In the genomic region with DNA sequence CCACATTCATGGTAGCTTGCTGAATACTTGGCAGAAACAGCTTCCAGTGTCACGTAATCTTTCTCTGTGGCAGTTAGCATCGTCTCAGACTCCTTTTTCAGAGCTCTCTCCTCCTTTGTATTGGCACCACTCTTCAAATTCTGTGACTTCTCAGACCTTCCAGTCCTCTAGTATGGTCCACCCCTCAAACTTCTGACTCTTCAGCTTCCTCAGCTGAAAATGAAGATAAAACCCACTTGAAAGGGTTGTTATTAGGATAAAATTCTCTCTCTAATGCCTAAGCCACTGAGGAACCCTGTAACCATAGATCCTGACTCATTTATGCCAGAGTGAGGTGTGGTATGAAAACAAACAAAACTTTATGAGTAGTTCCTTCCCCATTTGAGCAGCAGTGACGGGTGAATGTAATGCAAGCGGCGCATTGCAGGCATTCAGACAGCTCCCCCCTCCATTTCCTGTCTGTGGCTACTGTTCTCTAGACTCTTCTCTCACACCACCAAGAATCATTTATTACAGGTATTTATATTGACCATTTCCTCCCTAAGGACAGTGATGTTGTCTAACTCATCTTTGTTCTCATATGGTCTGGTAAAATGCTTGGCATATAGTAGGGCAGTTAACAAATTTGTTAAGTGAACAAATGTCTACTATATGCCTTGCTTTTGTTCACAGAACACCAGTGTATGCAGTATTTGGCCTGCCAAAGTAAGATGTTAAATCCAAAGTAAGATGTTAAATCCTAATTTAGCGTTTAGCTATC, we compare ENCODE assay signal across 8 cellular contexts. TPM values are rescaled to one million over a fixed set of nuclear protein-coding genes. Genes with fewer than 3 reads are reported as not detected.
DNase-seq lines count a peak whose midpoint lies in the region; ATAC-seq, FAIRE-seq and TF ChIP-seq lines count a peak whose summit lies in the region.

No MANE protein-coding gene starts in this region.

- DNase-seq in ACHN, result peak; percentile 69
- peak; percentile 55 for DNase-seq in GM19239 (ENCODE audit: insufficient read length, low spot score)
- no peak for DNase-seq in SK-N-MC (ENCODE audit: low read depth, low spot score)
- peak; percentile 54 to 57 for DNase-seq in activated naive CD4-positive, alpha-beta T cell treated with anti-CD3 and anti-CD28 coated beads, Interleukin-2, amount 50 U/mL, for 72 hours (ENCODE audit: low spot score in 2 of 2)
- DNase-seq in immature natural killer cell, result peak; percentile 63 to 69 (median 69)
- DNase-seq in stimulated activated CD4-positive, alpha-beta T cell treated with anti-CD3 and anti-CD28 coated beads, Interleukin-1b, Interleukin-23, amount 100 ng/mL, for 24 hours (ENCODE audit: low read depth in 4 of 4, low spot score in 1 of 4), result peak; percentile 20 to 40 (median 26)
- no peak for DNase-seq in prostate gland (ENCODE audit: low spot score)

- no peaks in the 10 kb centered on the region for H3K4me1 ChIP-seq in prostate gland (replicated peaks)

- no peaks in the 10 kb centered on the region for H3K9me3 Mint-ChIP-seq in activated naive CD4-positive, alpha-beta T cell treated with anti-CD3 and anti-CD28 coated beads, Interleukin-2, amount 50 U/mL, for 72 hours
- H3K9me3 Mint-ChIP-seq in immature natural killer cell, result no peaks in the 10 kb centered on the region

- H3K27ac ChIP-seq in SK-N-MC, result peak overlapping the region; percentile 92
- no peak overlapping the region for H3K27ac ChIP-seq in prostate gland

- intact Hi-C loops in prostate gland (cut with DNase I), result no loop called here

- TF ChIP-seq POLR2A in prostate gland (IDR thresholded peaks at IDR 0.05), result no peak

- peak; percentile 97 for FAIRE-seq in GM19239 (lab: Jason Lieb, UNC)

- no peak overlapping the region for H3K27ac Mint-ChIP-seq in activated naive CD4-positive, alpha-beta T cell treated with anti-CD3 and anti-CD28 coated beads, Interleukin-2, amount 50 U/mL, for 72 hours
- no peak overlapping the region for H3K27ac Mint-ChIP-seq in immature natural killer cell

- no peaks in the 10 kb centered on the region for H3K36me3 ChIP-seq in SK-N-MC (ENCODE audit: insufficient read depth, low read length)
- no peaks in the 10 kb centered on the region for H3K36me3 ChIP-seq in prostate gland

- ATAC-seq in HG03196 (IDR thresholded peaks at IDR 0.05; ENCODE audit: unreplicated experiment), result peak; percentile 97
- ATAC-seq in activated naive CD4-positive, alpha-beta T cell treated with anti-CD3 and anti-CD28 coated beads, Interleukin-2, amount 50 U/mL, for 72 hours, result peak; percentile 98

- H3K4me3 ChIP-seq in SK-N-MC (peak overlapping the region; percentile 70), prostate gland (no peak overlapping the region)

- H3K36me3 Mint-ChIP-seq in activated naive CD4-positive, alpha-beta T cell treated with anti-CD3 and anti-CD28 coated beads, Interleukin-2, amount 50 U/mL, for 72 hours, result no peaks in the 10 kb centered on the region
- no peaks in the 10 kb centered on the region for H3K36me3 Mint-ChIP-seq in immature natural killer cell

- H3K9ac ChIP-seq in SK-N-MC (ENCODE audit: insufficient read length), result peak overlapping the region; percentile 1

- WGBS in prostate gland, result 50% methylated on average over 6 of the region's 6 CpGs

- no peaks in the 10 kb centered on the region for H3K27me3 Mint-ChIP-seq in immature natural killer cell (ENCODE audit: low read depth in 3 of 3)

- no peaks in the 10 kb centered on the region for H3K9me3 ChIP-seq in SK-N-MC (ENCODE audit: low read depth, low read length)
- no peaks in the 10 kb centered on the region for H3K9me3 ChIP-seq in prostate gland

- no peak for TF ChIP-seq CTCF in prostate gland (IDR thresholded peaks at IDR 0.05)

- H3K27me3 ChIP-seq in prostate gland (replicated peaks; ENCODE audit: insufficient read depth), result no peaks in the 10 kb centered on the region

- H3K4me1 Mint-ChIP-seq in immature natural killer cell, result peaks cover 13 to 16% of the 10 kb centered on the region in 2 donors

- in situ Hi-C loops in ACHN (cut with HindIII; ENCODE audit: low pct_ligation_motif_present, low pct_unique_long_range_greater_than_20kb, low sequenced_read_pairs), result no loop called here

- H3K4me3 Mint-ChIP-seq in immature natural killer cell, result no peak overlapping the region

RNA-seq across cellular contexts. Expression of a gene that starts 35.3 kb away (rescaled TPM):
- total RNA-seq in activated naive CD4-positive, alpha-beta T cell treated with anti-CD3 and anti-CD28 coated beads, Interleukin-2, amount 50 U/mL, for 72 hours, result 10 to 100 TPM; 16.4 to 47.6 TPM
- 100 to 1,000 TPM in 1 of 3 donors, 10 to 100 TPM in 2; 28.5 to 112 (median 59.5) TPM for polyA plus RNA-seq in immature natural killer cell
- 10 to 100 TPM; 40.2 to 50.6 TPM for total RNA-seq in prostate gland

Comparison
In these comparisons a context has a peak if more than half of its experiments do, and no peak if none do; other contexts are left out.
1. DNase-seq: peak in ACHN (single experiment), GM19239 (single experiment), activated naive CD4-positive, alpha-beta T cell treated with anti-CD3 and anti-CD28 coated beads, Interleukin-2, amount 50 U/mL, for 72 hours (2 of 2), immature natural killer cell (3 of 3) and stimulated activated CD4-positive, alpha-beta T cell treated with anti-CD3 and anti-CD28 coated beads, Interleukin-1b, Interleukin-23, amount 100 ng/mL, for 24 hours (4 of 4); none in SK-N-MC (single experiment) and prostate gland (single experiment).